ENCODE assay signal across 18 cellular contexts in genomic region chr12:93335603-93336162, GRCh38.
"Had no signal": no experiment of that assay in that cellular context is flagged by ENCODE, and none has a peak within 500 bp of the region (broad histone marks: within the 10 kb centered on the region; RNA-seq: fewer than 3 reads in every experiment).

No MANE protein-coding gene starts in this region.

- FAIRE-seq: pancreas, small intestine had no signal

- H3K27ac Mint-ChIP-seq: activated CD8-positive, alpha-beta memory T cell treated with anti-CD3 and anti-CD28 coated beads, Interleukin-2, amount 10 ng/mL, durations not matched to agents 7 days and 5 days; activated naive CD4-positive, alpha-beta T cell treated with anti-CD3 and anti-CD28 coated beads, Interleukin-2, amount 50 U/mL, for 24 hours; activated T-cell treated with anti-CD3 and anti-CD28 coated beads, Interleukin-2, amount 50 U/mL, for 24 hours; natural killer cell treated with Interleukin-12 subunit alpha and Interleukin-12 subunit beta and Interleukin-15 and Interleukin-18, amount 100 ng/mL, for 72 hours had no signal

- DNase-seq: activated CD4-positive, alpha-beta T cell treated with anti-CD3 and anti-CD28 coated beads, Interleukin-2, amount 50 U/mL, for 4 hours; activated CD8-positive, alpha-beta memory T cell treated with anti-CD3 and anti-CD28 coated beads, Interleukin-2, amount 10 ng/mL, durations not matched to agents 7 days and 5 days; activated effector memory CD4-positive, alpha-beta T cell treated with Interleukin-2 at 50 U/mL for 16 hours; activated T-cell treated with anti-CD3 and anti-CD28 coated beads, Interleukin-2, amount 50 U/mL, for 24 hours; amygdala; dorsolateral prefrontal cortex; hypothalamus; lower lobe of right lung; mucosa of descending colon; pancreas; small intestine; thyroid gland; uterus had no signal

- H3K4me1 Mint-ChIP-seq: activated CD8-positive, alpha-beta memory T cell treated with anti-CD3 and anti-CD28 coated beads, Interleukin-2, amount 10 ng/mL, durations not matched to agents 7 days and 5 days; activated naive CD4-positive, alpha-beta T cell treated with anti-CD3 and anti-CD28 coated beads, Interleukin-2, amount 50 U/mL, for 24 hours had no signal

- H3K36me3 ChIP-seq: brain microvascular endothelial cell, esophagus muscularis mucosa, lower lobe of right lung, pancreas, thyroid gland, uterus had no signal

- H3K9me3 Mint-ChIP-seq: activated naive CD4-positive, alpha-beta T cell treated with anti-CD3 and anti-CD28 coated beads, Interleukin-2, amount 50 U/mL, for 24 hours; activated T-cell treated with anti-CD3 and anti-CD28 coated beads, Interleukin-2, amount 50 U/mL, for 24 hours; natural killer cell treated with Interleukin-12 subunit alpha and Interleukin-12 subunit beta and Interleukin-15 and Interleukin-18, amount 100 ng/mL, for 72 hours had no signal

- H3K9me3 ChIP-seq: esophagus muscularis mucosa, lower lobe of right lung, mucosa of descending colon, pancreas, thyroid gland, uterus had no signal

- H3K4me3 Mint-ChIP-seq: activated CD8-positive, alpha-beta memory T cell treated with anti-CD3 and anti-CD28 coated beads, Interleukin-2, amount 10 ng/mL, durations not matched to agents 7 days and 5 days; activated naive CD4-positive, alpha-beta T cell treated with anti-CD3 and anti-CD28 coated beads, Interleukin-2, amount 50 U/mL, for 24 hours; activated T-cell treated with anti-CD3 and anti-CD28 coated beads, Interleukin-2, amount 50 U/mL, for 24 hours; natural killer cell treated with Interleukin-12 subunit alpha and Interleukin-12 subunit beta and Interleukin-15 and Interleukin-18, amount 100 ng/mL, for 72 hours had no signal

- H3K4me3 ChIP-seq: dorsolateral prefrontal cortex, esophagus muscularis mucosa, lower lobe of right lung, mucosa of descending colon, pancreas, thyroid gland, uterus had no signal

- ATAC-seq: activated CD4-positive, CD25-positive, alpha-beta regulatory T cell treated with anti-CD3 and anti-CD28 coated beads, Interleukin-2, amount 50 U/mL, for 24 hours; activated CD8-positive, alpha-beta memory T cell treated with anti-CD3 and anti-CD28 coated beads, Interleukin-2, amount 10 ng/mL, durations not matched to agents 7 days and 5 days; lower lobe of right lung; mucosa of descending colon; natural killer cell treated with Interleukin-12 subunit alpha and Interleukin-12 subunit beta and Interleukin-15 and Interleukin-18, amount 100 ng/mL, for 72 hours; pancreas had no signal

- H3K36me3 Mint-ChIP-seq: activated CD8-positive, alpha-beta memory T cell treated with anti-CD3 and anti-CD28 coated beads, Interleukin-2, amount 10 ng/mL, durations not matched to agents 7 days and 5 days; natural killer cell treated with Interleukin-12 subunit alpha and Interleukin-12 subunit beta and Interleukin-15 and Interleukin-18, amount 100 ng/mL, for 72 hours had no signal

- H3K27ac ChIP-seq: brain microvascular endothelial cell, dorsolateral prefrontal cortex, esophagus muscularis mucosa, lower lobe of right lung, pancreas, thyroid gland, uterus had no signal

- H3K27me3 Mint-ChIP-seq: activated CD8-positive, alpha-beta memory T cell treated with anti-CD3 and anti-CD28 coated beads, Interleukin-2, amount 10 ng/mL, durations not matched to agents 7 days and 5 days; activated naive CD4-positive, alpha-beta T cell treated with anti-CD3 and anti-CD28 coated beads, Interleukin-2, amount 50 U/mL, for 24 hours had no signal

- H3K4me1 ChIP-seq: lower lobe of right lung, pancreas, thyroid gland, uterus had no signal

- H3K27me3 ChIP-seq: brain microvascular endothelial cell, dorsolateral prefrontal cortex, esophagus muscularis mucosa, pancreas, thyroid gland, uterus had no signal
